ENCODE assay signal across 32 cellular contexts in the genomic region with DNA sequence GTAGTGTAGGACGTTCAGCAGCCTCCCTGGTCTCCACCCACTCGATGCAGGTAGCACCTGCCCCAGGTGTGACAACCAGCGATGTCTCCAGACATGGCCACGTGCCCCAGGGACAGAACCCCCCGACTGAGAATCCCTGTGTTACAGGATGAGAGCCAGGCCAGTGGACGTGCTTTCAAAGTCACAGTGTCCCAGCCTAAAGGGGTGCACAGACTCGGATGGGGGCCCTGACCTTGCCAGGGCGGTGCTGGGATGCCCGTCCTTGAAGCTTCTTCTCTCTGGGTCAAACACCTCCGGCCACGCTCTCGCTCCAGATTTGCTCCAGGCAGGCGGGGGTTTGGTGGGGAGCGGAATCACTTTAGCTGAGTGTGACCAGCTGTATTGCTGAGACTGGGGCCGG. TPM values are rescaled to one million over a fixed set of nuclear protein-coding genes. Genes with fewer than 3 reads are reported as not detected.
"Had no signal": no experiment of that assay in that cellular context is flagged by ENCODE, and none has a peak within 500 bp of the region (broad histone marks: within the 10 kb centered on the region; RNA-seq: fewer than 3 reads in every experiment).

No MANE protein-coding gene starts in this region.

- DNase-seq: activated CD4-positive, alpha-beta T cell treated with anti-CD3 and anti-CD28 coated beads, Interleukin-2, amount 10 ng/mL, durations not matched to agents 24 days and 14 days; activated CD4-positive, alpha-beta T cell treated with anti-CD3 and anti-CD28 coated beads, Interleukin-2, amount 50 U/mL, for 4 hours; activated CD8-positive, alpha-beta T cell treated with anti-CD3 and anti-CD28 coated beads for 36 hours; activated gamma-delta T cell treated with Interleukin-2 at 50 U/mL for 16 hours; activated naive CD4-positive, alpha-beta T cell treated with anti-CD3 and anti-CD28 coated beads for 36 hours; activated T-cell treated with anti-CD3 and anti-CD28 coated beads, Interleukin-2, amount 50 U/mL, for 1 hour; activated T-cell treated with anti-CD3 and anti-CD28 coated beads, Interleukin-2, amount 50 U/mL, for 72 hours; adrenal gland; body of pancreas; caudate nucleus; MM.1S; MV-4-11; NCI-H1092; NCI-H1436 treated with DMSO at 0.1 percent for 48 hours; NCI-H1694 treated with DMSO at 0.1 percent for 48 hours; NCI-H2029; NCI-H510A; NCI-H526; NCI-H748 treated with DMSO at 0.1 percent for 48 hours; NK-92 treated with Interleukin-12 subunit alpha and Interleukin-12 subunit beta, amount 100 ng/mL, for 24 hours; PC-3; Peyer's patch; SHP77 treated with DMSO at 0.1 percent for 48 hours; SK-N-SH had no signal

- H3K27ac ChIP-seq: adrenal gland, body of pancreas, KMS-11, Peyer's patch, SJSA1 had no signal

- H3K4me3 ChIP-seq: adrenal gland, body of pancreas, breast epithelium, Peyer's patch, SJSA1 had no signal

- ATAC-seq: activated CD8-positive, alpha-beta T cell treated with anti-CD3 and anti-CD28 coated beads for 36 hours; activated naive CD4-positive, alpha-beta T cell treated with anti-CD3 and anti-CD28 coated beads, Interleukin-2, amount 50 U/mL, for 72 hours; activated T-cell treated with anti-CD3 and anti-CD28 coated beads, Interleukin-2, amount 50 U/mL, for 72 hours; activated T-helper 17 cell treated with anti-CD3 and anti-CD28 coated beads, Interleukin-2, amount 50 U/mL, for 72 hours; body of pancreas; PC-3 had no signal

- H3K9ac ChIP-seq: KMS-11, SK-N-SH had no signal

- H3K9me3 ChIP-seq: adrenal gland, body of pancreas, breast epithelium, Peyer's patch, SK-N-SH had no signal

- H3K27me3 ChIP-seq: body of pancreas, breast epithelium, Peyer's patch had no signal

- H3K36me3 ChIP-seq: adrenal gland, breast epithelium, Peyer's patch, SJSA1 had no signal

- H3K4me2 ChIP-seq: KMS-11, SK-N-SH had no signal

- H3K4me1 ChIP-seq: body of pancreas, Peyer's patch had no signal

- FAIRE-seq: astrocyte, TTC549 had no signal

RNA-seq across cellular contexts. Expression of a gene that starts 23.3 kb away (rescaled TPM):
- total RNA-seq: LHCN-M2, SJSA1 had no signal
